Comparison of ENCODE assay signal across 21 cellular contexts in genomic region chr12:112577473-112578334, GRCh38.
DNase-seq lines count a peak whose midpoint lies in the region; ATAC-seq and TF ChIP-seq lines count a peak whose summit lies in the region.
"Had no signal": no experiment of that assay in that cellular context is flagged by ENCODE, and none has a peak within 500 bp of the region (broad histone marks: within the 10 kb centered on the region; RNA-seq: fewer than 3 reads in every experiment).

No MANE protein-coding gene starts in this region.

- no peak overlapping the region for H3K27ac ChIP-seq in neural progenitor cell
- H3K27ac ChIP-seq: 22Rv1, epithelial cell of prostate, lower lobe of right lung, Peyer's patch had no signal

- DNase-seq in NCI-H2081 (lab: John Stamatoyannopoulos, UW) (peak; percentile 25 to 47), NCI-H2081 treated with DMSO at 0.1 percent for 48 hours (lab: John Stamatoyannopoulos, UW) (no peak), NCI-H146 (lab: John Stamatoyannopoulos, UW) (peak; percentile 96), neural progenitor cell (ENCODE audit: low spot score) (peak; percentile 54)
- DNase-seq in activated T-helper 2 cell treated with anti-CD3 and anti-CD28 coated beads, Interferon-gamma antibody, Interleukin-2, Interleukin-4, amounts not matched to agents 10 μg/mL and 5 μg/mL and 100 μg/mL, durations not matched to agents 14 hours and 24 hours and 36 hours (ENCODE audit: low spot score), result no peak
- DNase-seq: activated CD8-positive, alpha-beta T cell treated with anti-CD3 and anti-CD28 coated beads, Interleukin-2, amount 10 ng/mL, durations not matched to agents 7 days and 5 days; activated naive CD4-positive, alpha-beta T cell treated with anti-CD3 and anti-CD28 coated beads, Interleukin-2, amount 10 ng/mL, durations not matched to agents 7 days and 5 days; activated T-cell treated with anti-CD3 and anti-CD28 coated beads, Interleukin-2, amount 50 U/mL, for 24 hours; lower lobe of right lung; NCI-H1092 treated with DMSO at 0.1 percent for 48 hours; NCI-H226; occipital lobe; Peyer's patch; T-helper 9 cell had no signal

- no peak overlapping the region for H2AFZ ChIP-seq in neural progenitor cell (replicated peaks)

- H3K4me3 Mint-ChIP-seq in brain, result no peak overlapping the region
- H3K4me3 Mint-ChIP-seq in neural progenitor cell, result no peak overlapping the region
- no peak overlapping the region for H3K4me3 Mint-ChIP-seq in activated T-helper 2 cell treated with anti-CD3 and anti-CD28 coated beads, Interferon-gamma antibody, Interleukin-2, Interleukin-4, amounts not matched to agents 10 μg/mL and 5 μg/mL and 100 μg/mL, durations not matched to agents 14 hours and 24 hours and 36 hours (ENCODE audit: low read depth)
- H3K4me3 Mint-ChIP-seq: activated CD8-positive, alpha-beta T cell treated with anti-CD3 and anti-CD28 coated beads, Interleukin-2, amount 10 ng/mL, durations not matched to agents 7 days and 5 days; activated naive CD4-positive, alpha-beta T cell treated with anti-CD3 and anti-CD28 coated beads, Interleukin-2, amount 10 ng/mL, durations not matched to agents 7 days and 5 days; activated T-cell treated with anti-CD3 and anti-CD28 coated beads, Interleukin-2, amount 50 U/mL, for 24 hours; B cell; type B pancreatic cell had no signal

- no peaks in the 10 kb centered on the region for H3K36me3 ChIP-seq in neural progenitor cell
- H3K36me3 ChIP-seq: lower lobe of right lung, Peyer's patch had no signal

- TF ChIP-seq CTCF in brain (conservative IDR thresholded peaks at IDR 0.05), result no peak
- TF ChIP-seq CTCF in neural progenitor cell (IDR thresholded peaks at IDR 0.05), result no peak

- peaks cover 19% of the 10 kb centered on the region for H3F3A ChIP-seq in neural progenitor cell (ENCODE audit: low read depth)

- H3K27ac Mint-ChIP-seq in brain (peak overlapping the region in 3 of 5 experiments; percentile 1 to 38 (median 13)), neural progenitor cell (no peak overlapping the region)
- H3K27ac Mint-ChIP-seq in activated T-helper 2 cell treated with anti-CD3 and anti-CD28 coated beads, Interferon-gamma antibody, Interleukin-2, Interleukin-4, amounts not matched to agents 10 μg/mL and 5 μg/mL and 100 μg/mL, durations not matched to agents 14 hours and 24 hours and 36 hours, result no peak overlapping the region
- H3K27ac Mint-ChIP-seq: activated CD8-positive, alpha-beta T cell treated with anti-CD3 and anti-CD28 coated beads, Interleukin-2, amount 10 ng/mL, durations not matched to agents 7 days and 5 days; activated naive CD4-positive, alpha-beta T cell treated with anti-CD3 and anti-CD28 coated beads, Interleukin-2, amount 10 ng/mL, durations not matched to agents 7 days and 5 days; activated T-cell treated with anti-CD3 and anti-CD28 coated beads, Interleukin-2, amount 50 U/mL, for 24 hours; B cell; type B pancreatic cell had no signal

- no peaks in the 10 kb centered on the region for H3K9me3 ChIP-seq in neural progenitor cell (ENCODE audit: low read depth)
- H3K9me3 ChIP-seq: lower lobe of right lung, Peyer's patch had no signal

- no peaks in the 10 kb centered on the region for H3K36me3 Mint-ChIP-seq in brain
- H3K36me3 Mint-ChIP-seq in neural progenitor cell, result no peaks in the 10 kb centered on the region
- no peaks in the 10 kb centered on the region for H3K36me3 Mint-ChIP-seq in activated T-helper 2 cell treated with anti-CD3 and anti-CD28 coated beads, Interferon-gamma antibody, Interleukin-2, Interleukin-4, amounts not matched to agents 10 μg/mL and 5 μg/mL and 100 μg/mL, durations not matched to agents 14 hours and 24 hours and 36 hours (ENCODE audit: low read depth)
- H3K36me3 Mint-ChIP-seq: activated naive CD4-positive, alpha-beta T cell treated with anti-CD3 and anti-CD28 coated beads, Interleukin-2, amount 10 ng/mL, durations not matched to agents 7 days and 5 days; type B pancreatic cell had no signal

- no peak overlapping the region for H3K9ac ChIP-seq in neural progenitor cell

- no peak for ATAC-seq in HG02588 (IDR thresholded peaks at IDR 0.05; ENCODE audit: unreplicated experiment)
- no peak for ATAC-seq in HG03159 (IDR thresholded peaks at IDR 0.05; ENCODE audit: unreplicated experiment)
- ATAC-seq: activated CD8-positive, alpha-beta T cell treated with anti-CD3 and anti-CD28 coated beads, Interleukin-2, amount 10 ng/mL, durations not matched to agents 7 days and 5 days; lower lobe of right lung had no signal

- H3K4me1 ChIP-seq in neural progenitor cell, result peaks cover 10% of the 10 kb centered on the region
- H3K4me1 ChIP-seq: lower lobe of right lung, Peyer's patch had no signal

- no peaks in the 10 kb centered on the region for H3K79me2 ChIP-seq in neural progenitor cell (ENCODE audit: low read depth)

- intact Hi-C loops in activated T-helper 2 cell treated with anti-CD3 and anti-CD28 coated beads, Interferon-gamma antibody, Interleukin-2, Interleukin-4, amounts not matched to agents 10 μg/mL and 5 μg/mL and 100 μg/mL, durations not matched to agents 14 hours and 24 hours and 36 hours (cut with micrococcal nuclease), result no loop called here

- peaks cover 99% of the 10 kb centered on the region for H3K27me3 ChIP-seq in neural progenitor cell

- peaks cover 0 to 5% (median 0%) of the 10 kb centered on the region in 5 experiments for H3K9me3 Mint-ChIP-seq in brain
- H3K9me3 Mint-ChIP-seq in neural progenitor cell, result peaks cover 2% of the 10 kb centered on the region
- no peaks in the 10 kb centered on the region for H3K9me3 Mint-ChIP-seq in activated T-helper 2 cell treated with anti-CD3 and anti-CD28 coated beads, Interferon-gamma antibody, Interleukin-2, Interleukin-4, amounts not matched to agents 10 μg/mL and 5 μg/mL and 100 μg/mL, durations not matched to agents 14 hours and 24 hours and 36 hours
- H3K9me3 Mint-ChIP-seq: activated naive CD4-positive, alpha-beta T cell treated with anti-CD3 and anti-CD28 coated beads, Interleukin-2, amount 10 ng/mL, durations not matched to agents 7 days and 5 days; activated T-cell treated with anti-CD3 and anti-CD28 coated beads, Interleukin-2, amount 50 U/mL, for 24 hours had no signal

- peak overlapping the region; percentile 56 for H3K4me2 ChIP-seq in neural progenitor cell

- H3K4me1 Mint-ChIP-seq in brain (peaks cover 25% of the 10 kb centered on the region), neural progenitor cell (peaks cover 25% of the 10 kb centered on the region)
- H3K4me1 Mint-ChIP-seq in activated T-helper 2 cell treated with anti-CD3 and anti-CD28 coated beads, Interferon-gamma antibody, Interleukin-2, Interleukin-4, amounts not matched to agents 10 μg/mL and 5 μg/mL and 100 μg/mL, durations not matched to agents 14 hours and 24 hours and 36 hours (ENCODE audit: low read depth), result no peaks in the 10 kb centered on the region
- H3K4me1 Mint-ChIP-seq: activated naive CD4-positive, alpha-beta T cell treated with anti-CD3 and anti-CD28 coated beads, Interleukin-2, amount 10 ng/mL, durations not matched to agents 7 days and 5 days; B cell had no signal

- no peak overlapping the region for H3K4me3 ChIP-seq in neural progenitor cell
- H3K4me3 ChIP-seq: lower lobe of right lung, Peyer's patch had no signal

- peaks cover 81% of the 10 kb centered on the region for H3K27me3 Mint-ChIP-seq in brain
- peaks cover 31% of the 10 kb centered on the region for H3K27me3 Mint-ChIP-seq in neural progenitor cell (ENCODE audit: insufficient read depth, low read depth)
- H3K27me3 Mint-ChIP-seq in activated T-helper 2 cell treated with anti-CD3 and anti-CD28 coated beads, Interferon-gamma antibody, Interleukin-2, Interleukin-4, amounts not matched to agents 10 μg/mL and 5 μg/mL and 100 μg/mL, durations not matched to agents 14 hours and 24 hours and 36 hours (ENCODE audit: low read depth), result peaks cover 30% of the 10 kb centered on the region

- peaks cover 10% of the 10 kb centered on the region for H4K20me1 ChIP-seq in neural progenitor cell (ENCODE audit: low read depth)

Comparison
In these comparisons a context has a peak if more than half of its experiments do, and no peak if none do; other contexts are left out.
1. DNase-seq: peak in NCI-H2081 (2 of 2), NCI-H146 (single experiment) and neural progenitor cell (single experiment); none in NCI-H2081 treated with DMSO at 0.1 percent for 48 hours (single experiment) and activated T-helper 2 cell treated with anti-CD3 and anti-CD28 coated beads, Interferon-gamma antibody, Interleukin-2, Interleukin-4, amounts not matched to agents 10 μg/mL and 5 μg/mL and 100 μg/mL, durations not matched to agents 14 hours and 24 hours and 36 hours (single experiment).
2. H3K27ac Mint-ChIP-seq: peak in brain (3 of 5); none in neural progenitor cell (single experiment) and activated T-helper 2 cell treated with anti-CD3 and anti-CD28 coated beads, Interferon-gamma antibody, Interleukin-2, Interleukin-4, amounts not matched to agents 10 μg/mL and 5 μg/mL and 100 μg/mL, durations not matched to agents 14 hours and 24 hours and 36 hours (single experiment).